15 cellular contexts compared by ENCODE assay signal in genomic region chr7:103771294-103771693, GRCh38.
"Had no signal": no experiment of that assay in that cellular context is flagged by ENCODE, and none has a peak within 500 bp of the region (broad histone marks: within the 10 kb centered on the region; RNA-seq: fewer than 3 reads in every experiment).

No MANE protein-coding gene starts in this region.

- H3K36me3 Mint-ChIP-seq: naive thymus-derived CD8-positive, alpha-beta T cell had no signal

- H3K4me3 ChIP-seq: mucosa of descending colon had no signal

- H3K9me3 ChIP-seq: mucosa of descending colon had no signal

- H3K4me1 ChIP-seq: foreskin keratinocyte had no signal

- H3K27me3 ChIP-seq: foreskin keratinocyte had no signal

- H3K4me3 Mint-ChIP-seq: dendritic cell treated with granulocyte-macrophage colony-stimulating factor and Interleukin-4, amounts not matched to agents 40 ng/mL and 50 ng/mL, for 4 days; effector memory CD8-positive, alpha-beta T cell; immature natural killer cell; naive thymus-derived CD8-positive, alpha-beta T cell; neural crest cell had no signal

- H3K9me3 Mint-ChIP-seq: dendritic cell treated with granulocyte-macrophage colony-stimulating factor and Interleukin-4, amounts not matched to agents 40 ng/mL and 50 ng/mL, for 4 days; neural crest cell had no signal

- H3K27ac ChIP-seq: foreskin keratinocyte had no signal

- H3K27me3 Mint-ChIP-seq: dendritic cell treated with granulocyte-macrophage colony-stimulating factor and Interleukin-4, amounts not matched to agents 40 ng/mL and 50 ng/mL, for 4 days had no signal

- DNase-seq: effector memory CD8-positive, alpha-beta T cell; foreskin keratinocyte; hippocampal formation; immature natural killer cell; left colon; mammary epithelial cell; mucosa of descending colon; naive thymus-derived CD8-positive, alpha-beta T cell; posterior cingulate gyrus; small intestine; stimulated activated CD4-positive, alpha-beta T cell treated with anti-CD3 and anti-CD28 coated beads, Interleukin-2, amount 100 ng/mL, for 48 hours; stimulated activated naive CD4-positive, alpha-beta T cell treated with Interleukin-2 at 50 U/mL for 16 hours; trophoblast cell had no signal

- H3K27ac Mint-ChIP-seq: dendritic cell treated with granulocyte-macrophage colony-stimulating factor and Interleukin-4, amounts not matched to agents 40 ng/mL and 50 ng/mL, for 4 days; effector memory CD8-positive, alpha-beta T cell; immature natural killer cell; naive thymus-derived CD8-positive, alpha-beta T cell had no signal

- ATAC-seq: effector memory CD8-positive, alpha-beta T cell; foreskin keratinocyte; left colon; mucosa of descending colon; naive thymus-derived CD8-positive, alpha-beta T cell had no signal

- FAIRE-seq: small intestine had no signal

- H3K4me1 Mint-ChIP-seq: immature natural killer cell; naive thymus-derived CD8-positive, alpha-beta T cell had no signal
